Comparison of ENCODE assay signal across 8 cellular contexts in the genomic region with DNA sequence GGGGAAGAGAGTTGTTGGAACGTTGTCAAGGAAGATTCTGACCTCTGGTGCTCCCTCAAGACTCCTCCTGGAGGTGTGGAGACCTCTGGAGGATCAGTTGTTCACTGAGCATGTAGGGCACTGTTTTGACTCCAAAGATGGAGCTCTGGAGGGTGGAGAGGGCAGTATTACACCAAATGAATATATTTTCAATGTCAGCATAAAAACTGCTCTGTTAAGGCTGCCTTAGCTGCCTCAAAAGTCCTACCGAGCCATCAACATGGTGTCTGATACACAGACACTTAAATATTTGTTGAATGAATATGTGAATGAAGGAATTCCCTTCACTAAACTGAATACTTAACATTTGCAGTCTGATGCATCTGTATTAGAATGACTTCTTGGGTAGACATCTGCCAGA.
"Had no signal": no experiment of that assay in that cellular context is flagged by ENCODE, and none has a peak within 500 bp of the region (broad histone marks: within the 10 kb centered on the region; RNA-seq: fewer than 3 reads in every experiment).

No MANE protein-coding gene starts in this region.

- DNase-seq: GM23248, GOT3, H7, HFFc6, KBM-7 had no signal

- H3K36me3 ChIP-seq: HAP-1 had no signal

- FAIRE-seq: HTR-8/SVneo had no signal

- H3K9ac ChIP-seq: GM23248 had no signal

- H3K9me3 ChIP-seq: HAP-1 had no signal

- H3K4me1 ChIP-seq: HAP-1 had no signal

- H2AFZ ChIP-seq: GM23248 had no signal

- H3K4me3 ChIP-seq: GM23248, HAP-1 had no signal

- ATAC-seq: HCT116 had no signal

- H3K27ac ChIP-seq: GM23248 had no signal
